Comparison of ENCODE assay signal across 9 cellular contexts in genomic region chr10:103653581-103654020, GRCh38.
DNase-seq lines count a peak whose midpoint lies in the region; ATAC-seq and TF ChIP-seq lines count a peak whose summit lies in the region.
"Had no signal": no experiment of that assay in that cellular context is flagged by ENCODE, and none has a peak within 500 bp of the region (broad histone marks: within the 10 kb centered on the region; RNA-seq: fewer than 3 reads in every experiment).

No MANE protein-coding gene starts in this region.

- H3K9me3 ChIP-seq in esophagus muscularis mucosa, result peaks cover 0 to 8% (median 0%) of the 10 kb centered on the region in 4 donors
- H3K9me3 ChIP-seq in subcutaneous abdominal adipose tissue (ENCODE audit: control insufficient read depth in 5 of 5, low read length in 5 of 5), result peaks cover 0 to 10% (median 9%) of the 10 kb centered on the region in 5 donors

- H3K27ac ChIP-seq in esophagus muscularis mucosa (replicated peaks in 1 of 4) (peak overlapping the region in 3 of 4 donors; percentile 64 to 76 (median 75)), subcutaneous abdominal adipose tissue (ENCODE audit: low read depth, low read length) (peak overlapping the region; percentile 87)

- TF ChIP-seq CTCF in esophagus muscularis mucosa (IDR thresholded peaks at IDR 0.05), result no peak

- no peaks in the 10 kb centered on the region for H3K27me3 Mint-ChIP-seq in activated T-cell treated with anti-CD3 and anti-CD28 coated beads, Interleukin-2, amount 50 U/mL, for 72 hours (ENCODE audit: low read depth)

- H3K4me1 ChIP-seq in esophagus muscularis mucosa (peaks cover 53 to 73% (median 65%) of the 10 kb centered on the region in 4 donors), subcutaneous abdominal adipose tissue (ENCODE audit: control insufficient read depth in 5 of 5, insufficient read depth in 5 of 5, low read length in 5 of 5) (peaks cover 26 to 62% (median 51%) of the 10 kb centered on the region in 5 donors)

- H3K4me3 ChIP-seq in esophagus muscularis mucosa (no peak overlapping the region), subcutaneous abdominal adipose tissue (ENCODE audit: low read depth in 1 of 5, low read length in 5 of 5) (no peak overlapping the region)

- peaks cover 4% of the 10 kb centered on the region in 2 donors for H3K9me3 Mint-ChIP-seq in activated T-cell treated with anti-CD3 and anti-CD28 coated beads, Interleukin-2, amount 50 U/mL, for 72 hours

- H3K36me3 ChIP-seq in esophagus muscularis mucosa (peaks cover 8 to 42% (median 27%) of the 10 kb centered on the region in 4 donors), subcutaneous abdominal adipose tissue (ENCODE audit: control insufficient read depth in 5 of 5, insufficient read depth in 5 of 5, low read length in 5 of 5) (peaks cover 0 to 23% (median 13%) of the 10 kb centered on the region in 5 donors)

- H3K4me1 Mint-ChIP-seq in activated T-cell treated with anti-CD3 and anti-CD28 coated beads, Interleukin-2, amount 50 U/mL, for 72 hours (ENCODE audit: low read depth), result no peaks in the 10 kb centered on the region

- no peak overlapping the region for H3K4me3 Mint-ChIP-seq in activated T-cell treated with anti-CD3 and anti-CD28 coated beads, Interleukin-2, amount 50 U/mL, for 72 hours

- DNase-seq in NCI-H128 (lab: John Stamatoyannopoulos, UW; ENCODE audit: unreplicated experiment), result peak; percentile 15
- peak; percentile 90 for DNase-seq in NCI-H748 (lab: John Stamatoyannopoulos, UW; ENCODE audit: unreplicated experiment)
- no peak for DNase-seq in esophagus muscularis mucosa (ENCODE audit: extremely low spot score)
- DNase-seq in activated T-cell treated with anti-CD3 and anti-CD28 coated beads, Interleukin-2, amount 50 U/mL, for 72 hours, result no peak
- DNase-seq: erythroblast, T1000 had no signal

- no peak for TF ChIP-seq POLR2A in esophagus muscularis mucosa (IDR thresholded peaks at IDR 0.05; ENCODE audit: low read depth)

- intact Hi-C loops in esophagus muscularis mucosa (cut with DNase I), result no loop called here

- no peak overlapping the region for H3K27ac Mint-ChIP-seq in activated T-cell treated with anti-CD3 and anti-CD28 coated beads, Interleukin-2, amount 50 U/mL, for 72 hours

- no peak overlapping the region for H3K9ac ChIP-seq in subcutaneous abdominal adipose tissue (ENCODE audit: low read length in 5 of 5)

- 91% methylated on average over 8 of the region's 8 CpGs for WGBS in esophagus muscularis mucosa

- H3K27me3 ChIP-seq in esophagus muscularis mucosa (no peaks in the 10 kb centered on the region), subcutaneous abdominal adipose tissue (ENCODE audit: control insufficient read depth in 5 of 5, insufficient read depth in 4 of 5, low read length in 5 of 5) (no peaks in the 10 kb centered on the region)

- H3K36me3 Mint-ChIP-seq in activated T-cell treated with anti-CD3 and anti-CD28 coated beads, Interleukin-2, amount 50 U/mL, for 72 hours (ENCODE audit: insufficient read depth in 2 of 2), result peaks cover 4 to 5% of the 10 kb centered on the region in 2 donors

- ATAC-seq in HG03108 (IDR thresholded peaks at IDR 0.05; ENCODE audit: unreplicated experiment), result no peak
- ATAC-seq in GM19395 (IDR thresholded peaks at IDR 0.05; ENCODE audit: unreplicated experiment), result no peak
- ATAC-seq in activated T-cell treated with anti-CD3 and anti-CD28 coated beads, Interleukin-2, amount 50 U/mL, for 72 hours (replicated peaks in 1 of 2), result no peak

- TF ChIP-seq EP300 in esophagus muscularis mucosa (IDR thresholded peaks at IDR 0.05), result no peak

Comparison
In these comparisons a context has a peak if more than half of its experiments do, and no peak if none do; other contexts are left out.
1. DNase-seq: peak in NCI-H128 (single experiment) and NCI-H748 (single experiment); none in esophagus muscularis mucosa (single experiment) and activated T-cell treated with anti-CD3 and anti-CD28 coated beads, Interleukin-2, amount 50 U/mL, for 72 hours (0 of 2).